12 cellular contexts compared by ENCODE assay signal in the genomic region with DNA sequence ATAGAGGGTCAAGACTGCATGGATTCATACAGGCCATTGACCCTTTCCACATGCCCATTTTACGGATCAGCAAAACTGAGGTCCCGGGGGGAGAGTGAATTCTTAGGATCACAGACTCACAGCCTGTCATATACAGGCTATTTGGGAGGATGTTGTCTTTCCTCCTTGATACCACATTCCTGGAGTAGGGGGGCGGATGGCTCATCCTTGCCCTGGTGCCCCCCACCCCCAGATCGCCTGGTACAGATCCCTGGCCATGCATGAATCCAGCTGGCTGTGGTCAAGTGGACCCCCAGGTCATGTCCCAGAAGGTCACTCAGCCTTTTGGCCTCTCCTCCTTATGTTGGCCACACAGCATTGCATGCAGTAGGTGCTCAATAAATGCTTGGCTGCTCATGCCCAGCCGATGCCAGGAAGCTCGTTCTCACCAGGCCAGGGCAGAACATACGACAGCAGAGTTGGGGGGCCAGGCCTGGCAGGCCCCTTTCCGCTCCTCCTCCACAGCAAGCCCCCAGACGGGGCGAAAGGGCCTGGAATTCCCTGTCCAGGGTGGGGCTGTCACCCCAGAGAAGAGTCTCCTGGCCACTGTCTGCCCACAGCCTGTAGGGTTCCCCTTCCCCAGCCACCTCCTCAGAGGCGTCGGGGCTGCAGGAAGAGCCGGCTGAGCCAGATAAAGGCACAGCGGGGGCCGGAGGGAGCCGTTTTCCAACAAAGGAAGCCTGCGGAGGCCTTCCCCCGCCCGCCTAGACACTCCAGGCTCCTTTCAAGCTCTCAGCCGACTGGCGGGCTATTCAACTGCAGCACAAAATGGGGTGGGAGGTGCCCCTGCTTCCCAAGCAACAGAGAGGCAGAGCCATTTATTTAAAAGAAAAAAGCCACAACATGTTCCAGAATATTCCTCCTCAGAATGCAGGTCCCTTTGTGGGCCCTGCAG.
DNase-seq lines count a peak whose midpoint lies in the region; ATAC-seq, FAIRE-seq and TF ChIP-seq lines count a peak whose summit lies in the region.
"Had no signal": no experiment of that assay in that cellular context is flagged by ENCODE, and none has a peak within 500 bp of the region (broad histone marks: within the 10 kb centered on the region; RNA-seq: fewer than 3 reads in every experiment).

No MANE protein-coding gene starts in this region.

- H3K79me2 ChIP-seq in GM23338 (replicated peaks; ENCODE audit: insufficient read depth): 0 out of 2 replicates have a peak, but pooled peaks cover 11% of the 10 kb centered on the region

- peaks cover 48% of the 10 kb centered on the region for H3K4me1 Mint-ChIP-seq in GM23338

- H3K36me3 Mint-ChIP-seq in GM23338 (ENCODE audit: low read depth): peaks cover 7% of the 10 kb centered on the region

- WGBS in esophagus muscularis mucosa: 25% methylated on average over 13 of the region's 21 CpGs

- no peak for FAIRE-seq in D721Med (lab: Jason Lieb, UNC)
- FAIRE-seq: frontal cortex, GM12878 had no signal

- H3K27ac Mint-ChIP-seq in GM23338: peak overlapping the region; percentile 98
- H3K27ac Mint-ChIP-seq: activated T-helper 2 cell treated with anti-CD3 and anti-CD28 coated beads, Interferon-gamma antibody, Interleukin-2, Interleukin-4, amounts not matched to agents 10 μg/mL and 5 μg/mL and 100 μg/mL, durations not matched to agents 14 hours and 24 hours and 36 hours had no signal

- no peaks in the 10 kb centered on the region for H3K9me2 ChIP-seq in GM23338 (ENCODE audit: insufficient read depth)

- H3K9me3 Mint-ChIP-seq in GM23338: peaks cover 5% of the 10 kb centered on the region; the same call in 1 of the 3 replicates
- H3K9me3 Mint-ChIP-seq: activated T-helper 2 cell treated with anti-CD3 and anti-CD28 coated beads, Interferon-gamma antibody, Interleukin-2, Interleukin-4, amounts not matched to agents 10 μg/mL and 5 μg/mL and 100 μg/mL, durations not matched to agents 14 hours and 24 hours and 36 hours had no signal

- H2AFZ ChIP-seq in GM23338: no peak overlapping the region

- peak overlapping the region; percentile 52 for H3K4me3 ChIP-seq in GM23338
- H3K4me3 ChIP-seq in esophagus muscularis mucosa: no peak overlapping the region
- H3K4me3 ChIP-seq: GM12878, upper lobe of left lung had no signal

- intact Hi-C loops in esophagus muscularis mucosa (cut with DNase I): no loop called here

- TF ChIP-seq CTCF in GM23338 (conservative IDR thresholded peaks at IDR 0.05; ENCODE audit: low read depth in 2 of 2) (no peak), esophagus muscularis mucosa (IDR thresholded peaks at IDR 0.05) (no peak), D721Med (IDR thresholded peaks at IDR 0.05; ENCODE audit: insufficient read depth, missing control alignments) (no peak)

- H3K4me2 ChIP-seq in GM23338: peak overlapping the region; percentile 73

- peaks cover 16% of the 10 kb centered on the region for H3F3A ChIP-seq in GM23338 (replicated peaks; ENCODE audit: low read depth)

- peak; percentile 99 for DNase-seq in GM23338 (ENCODE audit: low spot score)
- peak; percentile 78 for DNase-seq in NCI-H2171 treated with DMSO at 0.1 percent for 48 hours (lab: John Stamatoyannopoulos, UW)
- DNase-seq in dermis blood vessel endothelial cell: peak; percentile 62
- peak in 31 of 56 donors; percentile 12 to 76 (median 39) for DNase-seq in nucleus accumbens (lab: John Stamatoyannopoulos, UW)
- DNase-seq in esophagus muscularis mucosa (ENCODE audit: extremely low spot score): no peak
- no peak for DNase-seq in LoVo (ENCODE audit: low spot score)
- DNase-seq in D721Med (ENCODE audit: insufficient read length, low spot score): no peak

- H3K27ac ChIP-seq in GM23338 (ENCODE audit: low read depth): peak overlapping the region; percentile 84
- no peak overlapping the region for H3K27ac ChIP-seq in esophagus muscularis mucosa (replicated peaks in 1 of 4)

- H3K4me3 Mint-ChIP-seq in GM23338: peak overlapping the region; percentile 72

- no peak for TF ChIP-seq POLR2A in esophagus muscularis mucosa (IDR thresholded peaks at IDR 0.05; ENCODE audit: low read depth)

- H3K36me3 ChIP-seq in GM23338 (ENCODE audit: insufficient read depth) (no peaks in the 10 kb centered on the region), esophagus muscularis mucosa (no peaks in the 10 kb centered on the region)
- H3K36me3 ChIP-seq: upper lobe of left lung had no signal

- H3K27me3 ChIP-seq in GM23338 (ENCODE audit: insufficient read depth) (peaks cover 28% of the 10 kb centered on the region), esophagus muscularis mucosa (no peaks in the 10 kb centered on the region)

- H3K27me3 Mint-ChIP-seq in GM23338 (ENCODE audit: insufficient read depth, low read depth, poor library complexity): peaks cover 35% of the 10 kb centered on the region

- H3K9me3 ChIP-seq in esophagus muscularis mucosa: no peaks in the 10 kb centered on the region
- H3K9me3 ChIP-seq: upper lobe of left lung had no signal

- TF ChIP-seq EP300 in esophagus muscularis mucosa (IDR thresholded peaks at IDR 0.05): no peak

- H3K4me1 ChIP-seq in GM23338 (ENCODE audit: insufficient read depth) (peaks cover 45% of the 10 kb centered on the region), esophagus muscularis mucosa (peaks cover 33 to 50% (median 42%) of the 10 kb centered on the region in 4 donors)

- H4K20me1 ChIP-seq in GM23338 (replicated peaks; ENCODE audit: insufficient read depth): no peaks in the 10 kb centered on the region

- ATAC-seq in GM23338: peak; percentile 68
- no peak for ATAC-seq in HG02973 (IDR thresholded peaks at IDR 0.05; ENCODE audit: unreplicated experiment)
- ATAC-seq: GM12878 had no signal

TF ChIP-seq in GM23338, 12 proteins besides CTCF, POLR2A, EP300 and RAD21 (continues in another document):
- TF ChIP-seq ZNF114 (CRISPR knock-in tag; IDR thresholded peaks at IDR 0.05) (no peak), EZH2phosphoT487 (IDR thresholded peaks at IDR 0.05; ENCODE audit: unreplicated experiment) (no peak), CREB1 (CRISPR knock-in tag; IDR thresholded peaks at IDR 0.05; ENCODE audit: low read depth) (no peak), STAT1 (IDR thresholded peaks at IDR 0.05; ENCODE audit: unreplicated experiment) (no peak), POLR2AphosphoS5 (IDR thresholded peaks at IDR 0.05; ENCODE audit: low read depth) (no peak), JUNB (IDR thresholded peaks at IDR 0.05; ENCODE audit: unreplicated experiment) (no peak), EZH2 (IDR thresholded peaks at IDR 0.05; ENCODE audit: low read depth, unreplicated experiment) (no peak)
- TF ChIP-seq, protein P1, sequence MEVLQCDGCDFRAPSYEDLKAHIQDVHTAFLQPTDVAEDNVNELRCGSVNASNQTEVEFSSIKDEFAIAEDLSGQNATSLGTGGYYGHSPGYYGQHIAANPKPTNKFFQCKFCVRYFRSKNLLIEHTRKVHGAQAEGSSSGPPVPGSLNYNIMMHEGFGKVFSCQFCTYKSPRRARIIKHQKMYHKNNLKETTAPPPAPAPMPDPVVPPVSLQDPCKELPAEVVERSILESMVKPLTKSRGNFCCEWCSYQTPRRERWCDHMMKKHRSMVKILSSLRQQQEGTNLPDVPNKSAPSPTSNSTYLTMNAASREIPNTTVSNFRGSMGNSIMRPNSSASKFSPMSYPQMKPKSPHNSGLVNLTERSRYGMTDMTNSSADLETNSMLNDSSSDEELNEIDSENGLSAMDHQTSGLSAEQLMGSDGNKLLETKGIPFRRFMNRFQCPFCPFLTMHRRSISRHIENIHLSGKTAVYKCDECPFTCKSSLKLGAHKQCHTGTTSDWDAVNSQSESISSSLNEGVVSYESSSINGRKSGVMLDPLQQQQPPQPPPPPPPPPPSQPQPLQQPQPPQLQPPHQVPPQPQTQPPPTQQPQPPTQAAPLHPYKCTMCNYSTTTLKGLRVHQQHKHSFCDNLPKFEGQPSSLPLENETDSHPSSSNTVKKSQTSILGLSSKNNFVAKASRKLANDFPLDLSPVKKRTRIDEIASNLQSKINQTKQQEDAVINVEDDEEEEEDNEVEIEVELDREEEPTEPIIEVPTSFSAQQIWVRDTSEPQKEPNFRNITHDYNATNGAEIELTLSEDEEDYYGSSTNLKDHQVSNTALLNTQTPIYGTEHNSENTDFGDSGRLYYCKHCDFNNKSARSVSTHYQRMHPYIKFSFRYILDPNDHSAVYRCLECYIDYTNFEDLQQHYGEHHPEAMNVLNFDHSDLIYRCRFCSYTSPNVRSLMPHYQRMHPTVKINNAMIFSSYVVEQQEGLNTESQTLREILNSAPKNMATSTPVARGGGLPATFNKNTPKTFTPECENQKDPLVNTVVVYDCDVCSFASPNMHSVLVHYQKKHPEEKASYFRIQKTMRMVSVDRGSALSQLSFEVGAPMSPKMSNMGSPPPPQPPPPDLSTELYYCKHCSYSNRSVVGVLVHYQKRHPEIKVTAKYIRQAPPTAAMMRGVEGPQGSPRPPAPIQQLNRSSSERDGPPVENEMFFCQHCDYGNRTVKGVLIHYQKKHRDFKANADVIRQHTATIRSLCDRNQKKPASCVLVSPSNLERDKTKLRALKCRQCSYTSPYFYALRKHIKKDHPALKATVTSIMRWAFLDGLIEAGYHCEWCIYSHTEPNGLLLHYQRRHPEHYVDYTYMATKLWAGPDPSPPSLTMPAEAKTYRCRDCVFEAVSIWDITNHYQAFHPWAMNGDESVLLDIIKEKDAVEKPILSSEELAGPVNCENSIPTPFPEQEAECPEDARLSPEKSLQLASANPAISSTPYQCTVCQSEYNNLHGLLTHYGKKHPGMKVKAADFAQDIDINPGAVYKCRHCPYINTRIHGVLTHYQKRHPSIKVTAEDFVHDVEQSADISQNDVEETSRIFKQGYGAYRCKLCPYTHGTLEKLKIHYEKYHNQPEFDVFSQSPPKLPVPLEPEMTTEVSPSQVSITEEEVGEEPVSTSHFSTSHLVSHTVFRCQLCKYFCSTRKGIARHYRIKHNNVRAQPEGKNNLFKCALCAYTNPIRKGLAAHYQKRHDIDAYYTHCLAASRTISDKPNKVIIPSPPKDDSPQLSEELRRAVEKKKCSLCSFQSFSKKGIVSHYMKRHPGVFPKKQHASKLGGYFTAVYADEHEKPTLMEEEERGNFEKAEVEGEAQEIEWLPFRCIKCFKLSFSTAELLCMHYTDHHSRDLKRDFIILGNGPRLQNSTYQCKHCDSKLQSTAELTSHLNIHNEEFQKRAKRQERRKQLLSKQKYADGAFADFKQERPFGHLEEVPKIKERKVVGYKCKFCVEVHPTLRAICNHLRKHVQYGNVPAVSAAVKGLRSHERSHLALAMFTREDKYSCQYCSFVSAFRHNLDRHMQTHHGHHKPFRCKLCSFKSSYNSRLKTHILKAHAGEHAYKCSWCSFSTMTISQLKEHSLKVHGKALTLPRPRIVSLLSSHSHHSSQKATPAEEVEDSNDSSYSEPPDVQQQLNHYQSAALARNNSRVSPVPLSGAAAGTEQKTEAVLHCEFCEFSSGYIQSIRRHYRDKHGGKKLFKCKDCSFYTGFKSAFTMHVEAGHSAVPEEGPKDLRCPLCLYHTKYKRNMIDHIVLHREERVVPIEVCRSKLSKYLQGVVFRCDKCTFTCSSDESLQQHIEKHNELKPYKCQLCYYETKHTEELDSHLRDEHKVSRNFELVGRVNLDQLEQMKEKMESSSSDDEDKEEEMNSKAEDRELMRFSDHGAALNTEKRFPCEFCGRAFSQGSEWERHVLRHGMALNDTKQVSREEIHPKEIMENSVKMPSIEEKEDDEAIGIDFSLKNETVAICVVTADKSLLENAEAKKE (CRISPR knock-in tag; IDR thresholded peaks at IDR 0.05): peak; percentile 63; the same call in 1 of the 2 replicates

Comparison
In these comparisons a context has a peak if more than half of its experiments do, and no peak if none do; other contexts are left out.
1. DNase-seq: peak in GM23338 (single experiment), NCI-H2171 treated with DMSO at 0.1 percent for 48 hours (single experiment), dermis blood vessel endothelial cell (single experiment) and nucleus accumbens (31 of 56); none in esophagus muscularis mucosa (single experiment), LoVo (single experiment) and D721Med (single experiment).